In genomic region chr13:92564942-92565341, GRCh38 we compare ENCODE assay signal across 1 cellular context.
TF ChIP-seq lines count a peak whose summit lies in the region.

No MANE protein-coding gene starts in this region.

TF ChIP-seq in K562, 482 proteins besides CTCF, POLR2A, EP300 and RAD21 (continued from another document):
- no peak for TF ChIP-seq ATF6 (CRISPR knock-in tag; IDR thresholded peaks at IDR 0.05)
- peak; percentile 72; the same call in 1 of the 2 replicates for TF ChIP-seq C11orf30 (IDR thresholded peaks at IDR 0.05; ENCODE audit: low read depth)
- TF ChIP-seq DMBX1 (CRISPR knock-in tag; IDR thresholded peaks at IDR 0.05; ENCODE audit: borderline replicate concordance), result no peak
